Comparison of ENCODE assay signal across 28 cellular contexts in genomic region chr22:42167066-42167465, GRCh38. TPM values are rescaled to one million over a fixed set of nuclear protein-coding genes. Genes with fewer than 3 reads are reported as not detected.
"Had no signal": no experiment of that assay in that cellular context is flagged by ENCODE, and none has a peak within 500 bp of the region (broad histone marks: within the 10 kb centered on the region; RNA-seq: fewer than 3 reads in every experiment).

No MANE protein-coding gene starts in this region.

- H3K27me3 Mint-ChIP-seq: activated CD4-positive, alpha-beta T cell treated with anti-CD3 and anti-CD28 coated beads for 36 hours; activated CD4-positive, alpha-beta T cell treated with anti-CD3 and anti-CD28 coated beads, Interleukin-2, amount 10 ng/mL, durations not matched to agents 7 days and 5 days; activated naive CD4-positive, alpha-beta T cell treated with anti-CD3 and anti-CD28 coated beads, Interleukin-2, amount 10 ng/mL, durations not matched to agents 7 days and 5 days; activated naive CD8-positive, alpha-beta T cell; activated naive CD8-positive, alpha-beta T cell treated with anti-CD3 and anti-CD28 coated beads, Interleukin-2, amount 50 U/mL, for 24 hours; activated T-cell treated with anti-CD3 and anti-CD28 coated beads, Interleukin-2, amount 50 U/mL, for 24 hours; brain had no signal

- H3K27ac ChIP-seq: KMS-11, PC-9 had no signal

- H3K27ac Mint-ChIP-seq: activated CD4-positive, alpha-beta T cell treated with anti-CD3 and anti-CD28 coated beads for 36 hours; activated CD4-positive, alpha-beta T cell treated with anti-CD3 and anti-CD28 coated beads, Interleukin-2, amount 10 ng/mL, durations not matched to agents 7 days and 5 days; activated CD8-positive, alpha-beta T cell treated with anti-CD3 and anti-CD28 coated beads, Interleukin-2, amount 10 ng/mL, durations not matched to agents 7 days and 5 days; activated naive CD8-positive, alpha-beta T cell; activated naive CD8-positive, alpha-beta T cell treated with anti-CD3 and anti-CD28 coated beads, Interleukin-2, amount 50 U/mL, for 24 hours; activated T-cell treated with anti-CD3 and anti-CD28 coated beads, Interleukin-2, amount 50 U/mL, for 24 hours; activated T-helper 2 cell treated with anti-CD3 and anti-CD28 coated beads, Interferon-gamma antibody, Interleukin-2, Interleukin-4, amounts not matched to agents 10 μg/mL and 5 μg/mL and 100 μg/mL, durations not matched to agents 14 hours and 24 hours and 36 hours; T-helper 2 cell treated with Interferon-gamma antibody and Interleukin-4, amounts not matched to agents 5 μg/mL and 100 μg/mL, for 36 hours had no signal

- H3K4me1 Mint-ChIP-seq: activated naive CD4-positive, alpha-beta T cell treated with anti-CD3 and anti-CD28 coated beads, Interleukin-2, amount 10 ng/mL, durations not matched to agents 7 days and 5 days had no signal

- H3K4me3 Mint-ChIP-seq: activated CD4-positive, alpha-beta T cell treated with anti-CD3 and anti-CD28 coated beads for 36 hours; activated CD4-positive, alpha-beta T cell treated with anti-CD3 and anti-CD28 coated beads, Interleukin-2, amount 10 ng/mL, durations not matched to agents 7 days and 5 days; activated CD8-positive, alpha-beta T cell treated with anti-CD3 and anti-CD28 coated beads, Interleukin-2, amount 10 ng/mL, durations not matched to agents 7 days and 5 days; activated naive CD4-positive, alpha-beta T cell treated with anti-CD3 and anti-CD28 coated beads, Interleukin-2, amount 10 ng/mL, durations not matched to agents 7 days and 5 days; activated naive CD8-positive, alpha-beta T cell; activated naive CD8-positive, alpha-beta T cell treated with anti-CD3 and anti-CD28 coated beads, Interleukin-2, amount 50 U/mL, for 24 hours; activated T-cell treated with anti-CD3 and anti-CD28 coated beads, Interleukin-2, amount 50 U/mL, for 24 hours; brain; T-helper 2 cell treated with Interferon-gamma antibody and Interleukin-4, amounts not matched to agents 5 μg/mL and 100 μg/mL, for 36 hours had no signal

- ATAC-seq: activated CD4-positive, alpha-beta T cell treated with anti-CD3 and anti-CD28 coated beads for 36 hours; activated CD8-positive, alpha-beta T cell treated with anti-CD3 and anti-CD28 coated beads, Interleukin-2, amount 10 ng/mL, durations not matched to agents 7 days and 5 days; activated naive CD8-positive, alpha-beta T cell treated with anti-CD3 and anti-CD28 coated beads, Interleukin-2, amount 50 U/mL, for 24 hours had no signal

- DNase-seq: activated CD4-positive, alpha-beta T cell treated with anti-CD3 and anti-CD28 coated beads for 36 hours; activated CD4-positive, alpha-beta T cell treated with anti-CD3 and anti-CD28 coated beads, Interleukin-2, amount 10 ng/mL, durations not matched to agents 7 days and 5 days; activated CD4-positive, alpha-beta T cell treated with anti-CD3 and anti-CD28 coated beads, Interleukin-2, amount 50 U/mL, for 48 hours; activated CD8-positive, alpha-beta T cell treated with anti-CD3 and anti-CD28 coated beads, Interleukin-2, amount 10 ng/mL, durations not matched to agents 7 days and 5 days; activated naive CD4-positive, alpha-beta T cell treated with anti-CD3 and anti-CD28 coated beads, Interleukin-2, amount 10 ng/mL, durations not matched to agents 7 days and 5 days; activated naive CD8-positive, alpha-beta T cell treated with anti-CD3 and anti-CD28 coated beads, Interleukin-2, amount 50 U/mL, for 24 hours; activated T-cell treated with anti-CD3 and anti-CD28 coated beads, Interleukin-2, amount 50 U/mL, for 24 hours; anterior cingulate cortex; central memory CD4-positive, alpha-beta T cell; MM.1S; MV-4-11; NCI-H1092 treated with DMSO at 0.1 percent for 48 hours; NCI-H146; NCI-H187; NCI-H2029 treated with DMSO at 0.1 percent for 48 hours; NCI-H2107; NCI-H2171; NCI-H510A; NCI-H526; NCI-H748 treated with DMSO at 0.1 percent for 48 hours; NK-92 treated with Interleukin-12 subunit alpha and Interleukin-12 subunit beta, amount 100 ng/mL, for 24 hours; PC-9; Right ventricle myocardium superior had no signal

- H3K9me3 Mint-ChIP-seq: activated CD4-positive, alpha-beta T cell treated with anti-CD3 and anti-CD28 coated beads, Interleukin-2, amount 10 ng/mL, durations not matched to agents 7 days and 5 days; activated naive CD4-positive, alpha-beta T cell treated with anti-CD3 and anti-CD28 coated beads, Interleukin-2, amount 10 ng/mL, durations not matched to agents 7 days and 5 days; activated naive CD8-positive, alpha-beta T cell treated with anti-CD3 and anti-CD28 coated beads, Interleukin-2, amount 50 U/mL, for 24 hours; activated T-cell treated with anti-CD3 and anti-CD28 coated beads, Interleukin-2, amount 50 U/mL, for 24 hours; activated T-helper 2 cell treated with anti-CD3 and anti-CD28 coated beads, Interferon-gamma antibody, Interleukin-2, Interleukin-4, amounts not matched to agents 10 μg/mL and 5 μg/mL and 100 μg/mL, durations not matched to agents 14 hours and 24 hours and 36 hours; brain; T-helper 2 cell treated with Interferon-gamma antibody and Interleukin-4, amounts not matched to agents 5 μg/mL and 100 μg/mL, for 36 hours had no signal

- H3K36me3 Mint-ChIP-seq: activated naive CD8-positive, alpha-beta T cell had no signal

RNA-seq across cellular contexts. Expression of gene CYP2D6, which starts 36.5 kb away (rescaled TPM):
- total RNA-seq: Right ventricle myocardium superior had no signal
